Comparison of ENCODE assay signal across 8 cellular contexts in genomic region chr17:1716912-1717695, GRCh38. TPM values are rescaled to one million over a fixed set of nuclear protein-coding genes. Genes with fewer than 3 reads are reported as not detected.
DNase-seq lines count a peak whose midpoint lies in the region; ATAC-seq and TF ChIP-seq lines count a peak whose summit lies in the region.

No MANE protein-coding gene starts in this region.

- peak; percentile 74 for TF ChIP-seq POLR2A in GM18505 (IDR thresholded peaks at IDR 0.05; ENCODE audit: borderline replicate concordance, extremely low read depth, insufficient read depth, insufficient read length)

- H3K4me3 ChIP-seq in astrocyte of the spinal cord (ENCODE audit: low read depth, low read length), result peak overlapping the region; percentile 73

- DNase-seq in NCI-H2029 (lab: John Stamatoyannopoulos, UW), result peak; percentile 89
- DNase-seq in T1000 (lab: John Stamatoyannopoulos, UW), result peak; percentile 93
- peak; percentile 99 for DNase-seq in astrocyte of the spinal cord (ENCODE audit: low read depth, low spot score)
- DNase-seq in hippocampal formation (lab: John Stamatoyannopoulos, UW), result peak; percentile 90 to 95
- peak; percentile 99 for DNase-seq in renal cortical epithelial cell (ENCODE audit: low read depth)

- TF ChIP-seq CTCF in astrocyte of the spinal cord (IDR thresholded peaks at IDR 0.05; ENCODE audit: low read depth, low read length), result no peak

- in situ Hi-C loops in astrocyte of the spinal cord (cut with HindIII; ENCODE audit: low sequenced_read_pairs), result no loop called here

- ATAC-seq in GM18505 (IDR thresholded peaks at IDR 0.05; ENCODE audit: unreplicated experiment) (peak; percentile 30), HG02943 (IDR thresholded peaks at IDR 0.05; ENCODE audit: low read depth, unreplicated experiment) (peak; percentile 44), GM21390 (IDR thresholded peaks at IDR 0.05; ENCODE audit: unreplicated experiment) (no peak)

RNA-seq across cellular contexts. Expression of gene TLCD2, which starts 6.9 kb away (rescaled TPM):
- 6.6 and 7.5 TPM in 2 replicates for total RNA-seq in renal cortical epithelial cell

RNA-seq across cellular contexts. Expression of gene WDR81, which starts 7.4 kb away (rescaled TPM):
- total RNA-seq in renal cortical epithelial cell, result 29.2 and 42.6 TPM in 2 replicates

RNA-seq across cellular contexts. Expression of gene SERPINF2, which starts 25.6 kb away (rescaled TPM):
- 0.87 and 9.6 TPM in 2 replicates for total RNA-seq in renal cortical epithelial cell

RNA-seq across cellular contexts. Expression of gene PRPF8, which starts 32.4 kb away (rescaled TPM):
- total RNA-seq in renal cortical epithelial cell, result 55.7 and 166 TPM in 2 replicates

RNA-seq across cellular contexts. Expression of gene SERPINF1, which starts 44.8 kb away (rescaled TPM):
- 0.70 and 4.9 TPM in 2 replicates for total RNA-seq in renal cortical epithelial cell
